25 cellular contexts compared by ENCODE assay signal in the genomic region with DNA sequence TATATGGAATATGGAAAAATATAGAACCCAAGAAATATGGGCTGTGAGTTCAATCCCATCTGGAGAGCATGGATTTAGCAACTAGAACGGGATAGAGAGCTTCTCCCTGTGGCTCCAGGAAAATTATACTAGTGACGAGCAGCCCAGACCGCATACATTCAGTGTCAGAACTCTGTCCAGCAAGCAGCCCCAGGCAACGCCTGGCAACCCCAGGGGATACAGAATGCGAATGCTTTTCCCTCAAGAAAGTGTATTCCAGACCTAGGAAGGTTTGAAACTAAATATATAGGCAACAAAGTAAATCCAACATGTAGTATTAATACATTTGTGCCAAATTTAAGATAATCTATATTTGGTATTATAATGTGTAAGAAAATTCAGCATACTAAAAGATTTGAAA. TPM values are rescaled to one million over a fixed set of nuclear protein-coding genes. Genes with fewer than 3 reads are reported as not detected.
"Had no signal": no experiment of that assay in that cellular context is flagged by ENCODE, and none has a peak within 500 bp of the region (broad histone marks: within the 10 kb centered on the region; RNA-seq: fewer than 3 reads in every experiment).

No MANE protein-coding gene starts in this region.

- ATAC-seq: activated CD8-positive, alpha-beta T cell treated with anti-CD3 and anti-CD28 coated beads, Interleukin-2, amount 10 ng/mL, durations not matched to agents 7 days and 5 days; activated naive CD8-positive, alpha-beta T cell treated with anti-CD3 and anti-CD28 coated beads, Interleukin-2, amount 50 U/mL, for 24 hours; PC-3 had no signal

- DNase-seq: activated CD4-positive, alpha-beta T cell treated with anti-CD3 and anti-CD28 coated beads, Interleukin-2, amount 10 ng/mL, durations not matched to agents 7 days and 5 days; activated CD4-positive, alpha-beta T cell treated with anti-CD3 and anti-CD28 coated beads, Interleukin-2, amount 50 U/mL, for 48 hours; activated CD8-positive, alpha-beta T cell treated with anti-CD3 and anti-CD28 coated beads, Interleukin-2, amount 10 ng/mL, durations not matched to agents 7 days and 5 days; activated naive CD4-positive, alpha-beta T cell treated with anti-CD3 and anti-CD28 coated beads, Interleukin-2, amount 10 ng/mL, durations not matched to agents 7 days and 5 days; activated naive CD8-positive, alpha-beta T cell treated with anti-CD3 and anti-CD28 coated beads, Interleukin-2, amount 50 U/mL, for 24 hours; activated T-cell treated with anti-CD3 and anti-CD28 coated beads, Interleukin-2, amount 50 U/mL, for 24 hours; anterior cingulate cortex; central memory CD4-positive, alpha-beta T cell; Karpas-422; KBM-7; NCI-H1048; NCI-H1105 treated with DMSO at 0.1 percent for 48 hours; NCI-H1436; NCI-H1694; NCI-H2029; NCI-H345; NCI-H524 treated with DMSO at 0.1 percent for 48 hours; PC-3; Right ventricle myocardium superior; SK-N-SH had no signal

- FAIRE-seq: bronchial epithelial cell, RCC 7860 had no signal

- H3K9ac ChIP-seq: SK-N-SH had no signal

- H3K4me2 ChIP-seq: SK-N-SH had no signal

- H3K9me2 ChIP-seq: SK-N-SH had no signal

- H3K9me3 ChIP-seq: SK-N-SH had no signal

RNA-seq across cellular contexts. Expression of a gene that starts 13.6 kb away (rescaled TPM):
- total RNA-seq: activated CD4-positive, alpha-beta T cell treated with anti-CD3 and anti-CD28 coated beads, Interleukin-2, amount 10 ng/mL, durations not matched to agents 7 days and 5 days; activated CD8-positive, alpha-beta T cell treated with anti-CD3 and anti-CD28 coated beads, Interleukin-2, amount 10 ng/mL, durations not matched to agents 7 days and 5 days; activated T-helper 2 cell treated with anti-CD3 and anti-CD28 coated beads, Interferon-gamma antibody, Interleukin-2, Interleukin-4, amounts not matched to agents 10 μg/mL and 5 μg/mL and 100 μg/mL, durations not matched to agents 14 hours and 24 hours and 36 hours; bronchial epithelial cell; MCF 10A; NCI-H460; PC-3 had no signal
- polyA plus RNA-seq: SK-N-SH had no signal

RNA-seq across cellular contexts. Expression of a gene that starts 48.1 kb away (rescaled TPM):
- total RNA-seq: activated CD4-positive, alpha-beta T cell treated with anti-CD3 and anti-CD28 coated beads, Interleukin-2, amount 10 ng/mL, durations not matched to agents 7 days and 5 days; activated CD8-positive, alpha-beta T cell treated with anti-CD3 and anti-CD28 coated beads, Interleukin-2, amount 10 ng/mL, durations not matched to agents 7 days and 5 days; activated T-helper 2 cell treated with anti-CD3 and anti-CD28 coated beads, Interferon-gamma antibody, Interleukin-2, Interleukin-4, amounts not matched to agents 10 μg/mL and 5 μg/mL and 100 μg/mL, durations not matched to agents 14 hours and 24 hours and 36 hours; bronchial epithelial cell; MCF 10A; NCI-H460; PC-3 had no signal
- polyA plus RNA-seq: SK-N-SH had no signal
